Comparison of ENCODE assay signal across 33 cellular contexts in the genomic region with DNA sequence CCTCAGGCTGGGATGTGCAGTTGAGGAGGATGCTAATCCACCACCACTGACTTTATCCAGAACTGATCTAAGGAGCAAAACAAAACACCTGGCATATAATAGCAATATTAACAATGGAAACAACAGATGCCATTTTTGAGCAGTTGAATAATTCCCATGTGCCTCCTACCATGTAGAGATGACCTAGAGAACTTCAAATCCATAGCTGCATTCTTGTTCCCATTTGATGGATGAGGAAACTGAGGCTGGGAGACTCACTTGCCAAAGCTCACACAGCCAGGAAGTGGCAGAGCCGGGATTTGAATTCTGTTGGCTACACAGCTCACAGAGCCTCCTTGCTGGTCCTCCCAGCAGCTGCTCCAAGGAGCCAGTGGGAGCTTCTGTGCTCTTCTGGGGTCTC. TPM values are rescaled to one million over a fixed set of nuclear protein-coding genes. Genes with fewer than 3 reads are reported as not detected.
"Had no signal": no experiment of that assay in that cellular context is flagged by ENCODE, and none has a peak within 500 bp of the region (broad histone marks: within the 10 kb centered on the region; RNA-seq: fewer than 3 reads in every experiment).

No MANE protein-coding gene starts in this region.

- H3K27ac ChIP-seq: coronary artery, esophagus muscularis mucosa, foreskin keratinocyte, gastroesophageal sphincter, heart right ventricle, testis, tibial artery had no signal

- H3K36me3 ChIP-seq: esophagus muscularis mucosa, gastroesophageal sphincter, heart right ventricle, tibial artery had no signal

- H3K9me3 ChIP-seq: mucosa of descending colon, testis had no signal

- DNase-seq: dermis blood vessel endothelial cell; effector memory CD4-positive, alpha-beta T cell; foreskin keratinocyte; glutamatergic neuron; heart right ventricle; hypothalamus; immature natural killer cell; islet precursor cell; mesenchymal stem cell; mucosa of descending colon; naive B cell; nucleus accumbens; stimulated activated CD4-positive, alpha-beta T cell treated with anti-CD3 and anti-CD28 coated beads, Interleukin-12 subunit alpha, Interleukin-12 subunit beta, amount 100 ng/mL, for 4 hours; stimulated activated CD4-positive, alpha-beta T cell treated with anti-CD3 and anti-CD28 coated beads, Interleukin-1b, Interleukin-23, amount 100 ng/mL, for 48 hours; stimulated activated CD4-positive, alpha-beta T cell treated with anti-CD3 and anti-CD28 coated beads, Interleukin-4, amount 100 ng/mL, for 1 hour; stimulated activated CD8-positive, alpha-beta memory T cell treated with anti-CD3 and anti-CD28 coated beads, Interleukin-4, amount 100 ng/mL, for 48 hours; stimulated activated naive CD4-positive, alpha-beta T cell; substantia nigra; testis had no signal

- H3K27me3 ChIP-seq: testis had no signal

- H3K4me3 Mint-ChIP-seq: immature natural killer cell; mesothelial cell of epicardium; naive B cell; natural killer cell treated with Interleukin-12 subunit alpha and Interleukin-12 subunit beta and Interleukin-15 and Interleukin-18, amount 100 ng/mL, for 72 hours; type B pancreatic cell had no signal

- H3K4me1 Mint-ChIP-seq: immature natural killer cell, naive B cell had no signal

- H3K27ac Mint-ChIP-seq: immature natural killer cell; naive B cell; natural killer cell treated with Interleukin-12 subunit alpha and Interleukin-12 subunit beta and Interleukin-15 and Interleukin-18, amount 100 ng/mL, for 72 hours had no signal

- H3K4me3 ChIP-seq: coronary artery, esophagus muscularis mucosa, gastroesophageal sphincter, heart right ventricle, mucosa of descending colon, smooth muscle cell, testis, tibial artery had no signal

- H3K4me1 ChIP-seq: esophagus muscularis mucosa, foreskin keratinocyte, gastroesophageal sphincter, heart right ventricle, testis, tibial artery had no signal

- ATAC-seq: foreskin keratinocyte; gastroesophageal sphincter; heart right ventricle; mucosa of descending colon; natural killer cell treated with Interleukin-12 subunit alpha and Interleukin-12 subunit beta and Interleukin-15 and Interleukin-18, amount 100 ng/mL, for 72 hours; sciatic nerve had no signal

- H3K9me3 Mint-ChIP-seq: natural killer cell treated with Interleukin-12 subunit alpha and Interleukin-12 subunit beta and Interleukin-15 and Interleukin-18, amount 100 ng/mL, for 72 hours had no signal

- H3K36me3 Mint-ChIP-seq: immature natural killer cell; naive B cell; natural killer cell treated with Interleukin-12 subunit alpha and Interleukin-12 subunit beta and Interleukin-15 and Interleukin-18, amount 100 ng/mL, for 72 hours; type B pancreatic cell had no signal

RNA-seq across cellular contexts. Expression of a gene that starts 42.2 kb away (rescaled TPM):
- total RNA-seq: dermis blood vessel endothelial cell; endothelial cell of umbilical vein; epithelial cell of proximal tubule; fibroblast of lung; foreskin keratinocyte; gastroesophageal sphincter; lung microvascular endothelial cell; natural killer cell treated with Interleukin-12 subunit alpha and Interleukin-12 subunit beta and Interleukin-15 and Interleukin-18, amount 100 ng/mL, for 72 hours; osteocyte; smooth muscle cell had no signal
